In the genomic region with DNA sequence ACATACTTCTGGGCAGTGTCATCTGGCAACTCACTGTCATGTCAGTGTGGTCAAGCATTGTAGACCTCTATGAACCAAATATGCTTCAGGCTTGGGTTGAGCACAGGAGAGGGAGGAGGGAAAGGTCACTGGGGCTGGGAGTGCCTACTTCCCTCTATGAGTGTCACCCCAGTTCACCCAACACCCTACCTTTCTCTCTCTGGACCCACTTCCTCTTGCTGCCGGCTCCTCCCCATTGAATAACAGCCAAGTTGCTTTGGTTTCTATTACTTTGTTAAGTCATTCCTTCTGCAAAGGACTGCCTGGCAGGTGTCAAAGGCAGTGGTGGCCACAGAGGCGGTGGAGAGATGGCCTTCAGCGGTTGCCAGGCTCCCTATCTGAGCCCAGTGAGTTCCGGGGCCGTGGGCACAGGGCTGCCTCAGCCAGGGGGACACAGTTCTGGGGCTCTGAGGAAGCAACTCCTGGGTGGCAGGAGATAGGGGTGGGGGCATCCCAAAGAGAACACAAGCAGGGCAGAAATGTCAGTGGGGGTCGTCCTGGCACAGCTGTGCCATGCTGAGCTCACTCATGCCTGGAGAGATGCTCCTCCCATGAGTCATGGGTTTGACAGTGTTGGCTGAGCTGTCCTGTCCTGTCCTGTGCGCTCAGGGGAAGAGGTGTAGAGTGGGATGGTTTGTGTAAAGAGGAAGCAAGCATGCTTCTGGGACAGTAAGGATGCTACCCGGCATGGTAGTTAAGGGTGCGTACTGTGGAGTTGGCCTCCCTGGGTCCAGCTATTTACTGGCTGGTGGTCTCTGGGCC, we compare ENCODE assay signal across 10 cellular contexts. TPM values are rescaled to one million over a fixed set of nuclear protein-coding genes. Genes with fewer than 3 reads are reported as not detected.
DNase-seq lines count a peak whose midpoint lies in the region; ATAC-seq and TF ChIP-seq lines count a peak whose summit lies in the region.
"Not testable (repeated sequence)": the region's sequence is repeated elsewhere in the genome, so short reads cannot be mapped to it uniquely, and the experiment has no call there.
"Had no signal": no experiment of that assay in that cellular context is flagged by ENCODE, and none has a peak within 500 bp of the region (broad histone marks: within the 10 kb centered on the region; RNA-seq: fewer than 3 reads in every experiment).

LGALS9C (plus strand) TSS at position 282 of the 801 bp plus-strand sequence; CDS start at position 348, 66 bp downstream.

- H3K27me3 Mint-ChIP-seq in activated CD4-positive, alpha-beta memory T cell treated with anti-CD3 and anti-CD28 coated beads, Interleukin-2, amount 10 ng/mL, durations not matched to agents 7 days and 5 days; natural killer cell (ENCODE audit: low read depth in 2 of 2): not testable (repeated sequence)

- H3K36me3 Mint-ChIP-seq in activated CD4-positive, alpha-beta memory T cell treated with anti-CD3 and anti-CD28 coated beads, Interleukin-2, amount 10 ng/mL, durations not matched to agents 7 days and 5 days (ENCODE audit: low read depth); natural killer cell: not testable (repeated sequence)

- H4K20me1 ChIP-seq in BLaER1: not testable (repeated sequence)

- not testable (repeated sequence) for TF ChIP-seq CTCF in foreskin keratinocyte (conservative IDR thresholded peaks at IDR 0.05); natural killer cell (IDR thresholded peaks at IDR 0.05)

- H3K4me1 Mint-ChIP-seq in activated CD4-positive, alpha-beta memory T cell treated with anti-CD3 and anti-CD28 coated beads, Interleukin-2, amount 10 ng/mL, durations not matched to agents 7 days and 5 days: peaks cover 10% of the 10 kb centered on the region
- H3K4me1 Mint-ChIP-seq in natural killer cell: peaks cover 17 to 23% of the 10 kb centered on the region in 2 donors

- H3K4me3 Mint-ChIP-seq in activated CD4-positive, alpha-beta memory T cell treated with anti-CD3 and anti-CD28 coated beads, Interleukin-2, amount 10 ng/mL, durations not matched to agents 7 days and 5 days: peak within 1 kb of the TSS; percentile 41
- peak within 1 kb of the TSS; percentile 99 for H3K4me3 Mint-ChIP-seq in natural killer cell

- peak within 1 kb of the TSS; percentile 49 for H3K4me2 ChIP-seq in BLaER1

- not testable (repeated sequence) for H3K9me3 ChIP-seq in BLaER1

- ATAC-seq in GM18861 (IDR thresholded peaks at IDR 0.05; ENCODE audit: unreplicated experiment): peak; percentile 84
- peak; percentile 86 for ATAC-seq in GM21723 (IDR thresholded peaks at IDR 0.05; ENCODE audit: unreplicated experiment)
- peak; percentile 66 for ATAC-seq in HG03196 (IDR thresholded peaks at IDR 0.05; ENCODE audit: unreplicated experiment)
- ATAC-seq in foreskin keratinocyte: peak; percentile 90
- peak; percentile 73 to 82 (median 73) for ATAC-seq in natural killer cell

- H3K9me3 Mint-ChIP-seq in activated CD4-positive, alpha-beta memory T cell treated with anti-CD3 and anti-CD28 coated beads, Interleukin-2, amount 10 ng/mL, durations not matched to agents 7 days and 5 days; natural killer cell: not testable (repeated sequence)

- H3K27ac Mint-ChIP-seq in activated CD4-positive, alpha-beta memory T cell treated with anti-CD3 and anti-CD28 coated beads, Interleukin-2, amount 10 ng/mL, durations not matched to agents 7 days and 5 days: peak within 1 kb of the TSS; percentile 40
- peak within 1 kb of the TSS; percentile 97 for H3K27ac Mint-ChIP-seq in natural killer cell

- H3K27me3 ChIP-seq in BLaER1, foreskin keratinocyte: not testable (repeated sequence)

- CTCF ChIA-PET in activated CD4-positive, alpha-beta memory T cell treated with anti-CD3 and anti-CD28 coated beads, Interleukin-2, amount 10 ng/mL, durations not matched to agents 7 days and 5 days (lab: Charles Lee): not testable (repeated sequence)

- H3K9ac ChIP-seq in BLaER1: not testable (repeated sequence)

- H3K4me3 ChIP-seq in BLaER1: not testable (repeated sequence)

- DNase-seq in NCI-H69 (lab: John Stamatoyannopoulos, UW): peak; percentile 15
- peak; percentile 18 for DNase-seq in activated CD4-positive, alpha-beta memory T cell treated with anti-CD3 and anti-CD28 coated beads, Interleukin-2, amount 10 ng/mL, durations not matched to agents 7 days and 5 days
- DNase-seq in foreskin keratinocyte: peak; percentile 33 to 40
- DNase-seq in natural killer cell: peak; percentile 50

- intact Hi-C loops in natural killer cell (cut with micrococcal nuclease): not testable (repeated sequence)

- POLR2A ChIA-PET in activated CD4-positive, alpha-beta memory T cell treated with anti-CD3 and anti-CD28 coated beads, Interleukin-2, amount 10 ng/mL, durations not matched to agents 7 days and 5 days (lab: Charles Lee): not testable (repeated sequence)

- not testable (repeated sequence) for H3K4me1 ChIP-seq in BLaER1, foreskin keratinocyte

- not testable (repeated sequence) for H3K36me3 ChIP-seq in BLaER1

- H3K27ac ChIP-seq in BLaER1, foreskin keratinocyte: not testable (repeated sequence)

RNA-seq across cellular contexts. Expression of gene LGALS9C, which starts in this region (rescaled TPM):
- total RNA-seq in activated CD4-positive, alpha-beta memory T cell treated with anti-CD3 and anti-CD28 coated beads, Interleukin-2, amount 10 ng/mL, durations not matched to agents 7 days and 5 days: 1 to 10 TPM; 3.0 to 3.6 TPM
- total RNA-seq in foreskin keratinocyte: 6.6 and 18.8 TPM in 2 replicates
- polyA plus RNA-seq in foreskin keratinocyte: 10.5 and 36.4 TPM in 2 replicates
- 100 to 1,000 TPM in 1 of 3 donors, 10 to 100 TPM in 2; 42.1 to 118 (median 56.8) TPM for total RNA-seq in natural killer cell
- total RNA-seq: dermis microvascular lymphatic vessel endothelial cell, hepatocyte had no signal
- polyA plus RNA-seq: hepatocyte had no signal
